ENCODE assay signal across 8 cellular contexts in genomic region chr1:244451951-244452795, GRCh38. TPM values are rescaled to one million over a fixed set of nuclear protein-coding genes. Genes with fewer than 3 reads are reported as not detected.
A peak's percentile ranks its signal among the peaks of the same experiment; 100 is the strongest.
DNase-seq lines count a peak whose midpoint lies in the region; ATAC-seq lines count a peak whose summit lies in the region.

No MANE protein-coding gene starts in this region.

- DNase-seq in COLO829 (ENCODE audit: low spot score) = peak; percentile 98
- DNase-seq in HT-29 (ENCODE audit: low spot score) = peak; percentile 99
- DNase-seq in NK-92 (lab: John Stamatoyannopoulos, UW; ENCODE audit: unreplicated experiment) = peak; percentile 84
- peak; percentile 98 for DNase-seq in activated CD8-positive, alpha-beta memory T cell treated with anti-CD3 and anti-CD28 coated beads for 24 hours
- DNase-seq in effector CD4-positive, alpha-beta T cell = peak; percentile 97
- peak; percentile 99 to 100 for DNase-seq in lung microvascular endothelial cell (ENCODE audit: low read depth in 2 of 2)
- peak; percentile 96 to 98 (median 96) for DNase-seq in stimulated activated CD4-positive, alpha-beta T cell treated with anti-CD3 and anti-CD28 coated beads, TNF-alpha, amount 100 ng/mL, for 4 hours (ENCODE audit: low read depth in 3 of 3)

- peak; percentile 95 for ATAC-seq in GM21360 (IDR thresholded peaks at IDR 0.05; ENCODE audit: unreplicated experiment)

RNA-seq across cellular contexts. Expression of gene ADSS2, which starts 0.5 kb away (rescaled TPM):
- total RNA-seq in HT-29 (2014; rRNA removed; shearing (Covaris generic)) = 38.5 and 41.3 TPM in 2 replicates
- total RNA-seq in lung microvascular endothelial cell = 51.6 and 66.3 TPM in 2 replicates

RNA-seq across cellular contexts. Expression of gene CATSPERE, which starts 8.9 kb away (rescaled TPM):
- total RNA-seq in HT-29 (2014; rRNA removed; shearing (Covaris generic)) = not detected in 2 replicates
- 0.44 and 1.6 TPM in 2 replicates for total RNA-seq in lung microvascular endothelial cell

Comparison
In these comparisons a context has a peak if more than half of its experiments do, and no peak if none do; other contexts are left out.
1. Peak in every context shown above with its lines: DNase-seq and ATAC-seq.